8 cellular contexts compared by ENCODE assay signal in genomic region chr13:61880576-61881283, GRCh38.
DNase-seq lines count a peak whose midpoint lies in the region; ATAC-seq and TF ChIP-seq lines count a peak whose summit lies in the region.

No MANE protein-coding gene starts in this region.

- H3K9ac ChIP-seq in Loucy (ENCODE audit: low read depth, low read length, poor library complexity, severe bottlenecking) = peak overlapping the region; percentile 35

- H4K20me1 ChIP-seq in Loucy (ENCODE audit: insufficient read depth, low read length, poor library complexity, severe bottlenecking) = no peaks in the 10 kb centered on the region

- no peak overlapping the region for H3K4me3 Mint-ChIP-seq in osteocyte (ENCODE audit: unreplicated experiment)
- no peak overlapping the region for H3K4me3 Mint-ChIP-seq in natural killer cell treated with Interleukin-12 subunit alpha and Interleukin-12 subunit beta and Interleukin-15 and Interleukin-18, amount 100 ng/mL, for 72 hours

- H3K4me3 ChIP-seq in Loucy (ENCODE audit: low read length, poor library complexity, severe bottlenecking) = no peak overlapping the region
- no peak overlapping the region for H3K4me3 ChIP-seq in astrocyte of the cerebellum (ENCODE audit: low read depth, low read length)

- H3K9me2 ChIP-seq in Loucy (replicated peaks; ENCODE audit: low read depth, low read length) = no peaks in the 10 kb centered on the region

- DNase-seq in GDM1 (lab: John Stamatoyannopoulos, UW) (peak; percentile 40), astrocyte of the cerebellum (ENCODE audit: low read depth) (no peak), osteocyte (ENCODE audit: extremely low spot score, unreplicated experiment) (no peak), posterior vena cava (ENCODE audit: low spot score) (no peak)
- DNase-seq in natural killer cell treated with Interleukin-12 subunit alpha and Interleukin-12 subunit beta and Interleukin-15 and Interleukin-18, amount 100 ng/mL, for 72 hours (ENCODE audit: low spot score) = no peak

- no peaks in the 10 kb centered on the region for H3K36me3 ChIP-seq in Loucy (ENCODE audit: insufficient read depth, low read length)

- peak; percentile 74 for TF ChIP-seq CTCF in Loucy (conservative IDR thresholded peaks at IDR 0.05; ENCODE audit: low read length)
- TF ChIP-seq CTCF in astrocyte of the cerebellum (IDR thresholded peaks at IDR 0.05; ENCODE audit: low read depth, low read length, missing control alignments) = peak; percentile 54
- TF ChIP-seq CTCF in osteocyte (IDR thresholded peaks at IDR 0.05) = peak; percentile 56

- ATAC-seq in GM21786 (IDR thresholded peaks at IDR 0.05; ENCODE audit: unreplicated experiment) = peak; percentile 96
- ATAC-seq in natural killer cell treated with Interleukin-12 subunit alpha and Interleukin-12 subunit beta and Interleukin-15 and Interleukin-18, amount 100 ng/mL, for 72 hours = no peak
- no peak for ATAC-seq in GM21737 (IDR thresholded peaks at IDR 0.05; ENCODE audit: unreplicated experiment)

- peak overlapping the region; percentile 43 for H3K4me2 ChIP-seq in Loucy (ENCODE audit: low read depth, low read length, poor library complexity, severe bottlenecking)

- H3K36me3 Mint-ChIP-seq in osteocyte (ENCODE audit: unreplicated experiment) = no peaks in the 10 kb centered on the region
- H3K36me3 Mint-ChIP-seq in natural killer cell treated with Interleukin-12 subunit alpha and Interleukin-12 subunit beta and Interleukin-15 and Interleukin-18, amount 100 ng/mL, for 72 hours = peaks cover 6% of the 10 kb centered on the region

- no peak overlapping the region for H3K27ac Mint-ChIP-seq in osteocyte (ENCODE audit: unreplicated experiment)
- no peak overlapping the region for H3K27ac Mint-ChIP-seq in natural killer cell treated with Interleukin-12 subunit alpha and Interleukin-12 subunit beta and Interleukin-15 and Interleukin-18, amount 100 ng/mL, for 72 hours

- no peaks in the 10 kb centered on the region for H3F3A ChIP-seq in Loucy (ENCODE audit: low read depth)

- in situ Hi-C loops in astrocyte of the cerebellum (cut with HindIII; ENCODE audit: low sequenced_read_pairs) = no loop called here

- peak overlapping the region; percentile 58; the same call in 1 of the 2 replicates for H2AFZ ChIP-seq in Loucy (ENCODE audit: low read length)

- no peaks in the 10 kb centered on the region for H3K27me3 ChIP-seq in Loucy (ENCODE audit: insufficient read depth, low read length, poor library complexity, severe bottlenecking)

- H3K9me3 Mint-ChIP-seq in osteocyte (ENCODE audit: unreplicated experiment) = peaks cover 22% of the 10 kb centered on the region
- peaks cover 28% of the 10 kb centered on the region for H3K9me3 Mint-ChIP-seq in natural killer cell treated with Interleukin-12 subunit alpha and Interleukin-12 subunit beta and Interleukin-15 and Interleukin-18, amount 100 ng/mL, for 72 hours

- H3K79me2 ChIP-seq in Loucy (ENCODE audit: insufficient read depth, low read length) = no peaks in the 10 kb centered on the region

- H3K4me1 ChIP-seq in Loucy (ENCODE audit: insufficient read depth, low read length, poor library complexity, severe bottlenecking) = peaks cover 13% of the 10 kb centered on the region

- intact Hi-C loops in posterior vena cava (cut with DNase I) = no loop called here

- peaks cover 2% of the 10 kb centered on the region for H3K27me3 Mint-ChIP-seq in osteocyte (ENCODE audit: unreplicated experiment)
- no peaks in the 10 kb centered on the region for H3K27me3 Mint-ChIP-seq in natural killer cell treated with Interleukin-12 subunit alpha and Interleukin-12 subunit beta and Interleukin-15 and Interleukin-18, amount 100 ng/mL, for 72 hours

- peaks cover 3% of the 10 kb centered on the region; the same call in 1 of the 2 replicates for H3K9me3 ChIP-seq in Loucy (ENCODE audit: insufficient read depth, low read depth, low read length)

- H3K4me1 Mint-ChIP-seq in osteocyte (ENCODE audit: unreplicated experiment) = no peaks in the 10 kb centered on the region
- H3K4me1 Mint-ChIP-seq in natural killer cell treated with Interleukin-12 subunit alpha and Interleukin-12 subunit beta and Interleukin-15 and Interleukin-18, amount 100 ng/mL, for 72 hours (ENCODE audit: low read depth in 2 of 2) = no peaks in the 10 kb centered on the region
